1 cellular context compared by ENCODE assay signal in the genomic region with DNA sequence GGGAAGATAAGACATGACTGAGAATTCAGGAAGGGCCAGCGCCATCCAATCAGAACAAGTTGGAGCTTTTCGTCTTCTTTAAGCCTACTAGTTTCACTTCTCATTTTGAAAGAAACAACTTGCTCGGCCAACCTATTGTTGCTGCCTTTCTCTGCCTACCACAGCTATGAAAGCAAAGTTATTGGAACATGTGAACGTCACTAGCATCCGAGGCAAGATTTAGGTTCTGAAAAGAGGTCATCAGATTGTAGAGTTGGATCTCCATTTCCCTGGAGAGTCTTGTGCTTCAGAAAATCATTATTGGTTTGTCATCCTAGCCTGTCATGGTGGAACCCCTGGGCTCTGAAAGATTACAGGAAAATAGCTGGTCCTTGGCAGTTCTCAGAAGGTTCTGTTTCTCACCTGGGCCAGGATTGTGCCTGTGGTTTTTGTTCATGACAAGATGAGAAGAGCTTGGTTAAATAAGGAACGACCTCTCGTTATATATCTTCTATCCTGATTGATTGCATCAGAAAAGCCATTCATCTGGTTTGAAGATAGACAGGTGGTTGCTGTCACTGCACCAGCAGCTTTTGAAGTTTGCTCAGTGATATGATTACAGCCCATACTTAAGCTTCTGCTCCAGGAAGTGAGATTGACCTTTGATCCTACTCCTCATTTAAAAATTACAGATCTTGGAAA.
TF ChIP-seq lines count a peak whose summit lies in the region.

No MANE protein-coding gene starts in this region.

TF ChIP-seq in GM12878, 131 proteins besides CTCF, POLR2A, EP300 and RAD21 (continued from another document):
- TF ChIP-seq CREM (IDR thresholded peaks at IDR 0.05; ENCODE audit: low read depth) (peak; percentile 34; the same call in 1 of the 2 replicates), RFX5 (IDR thresholded peaks at IDR 0.05; ENCODE audit: low read depth, low read length) (peak; percentile 90), ETV6 (conservative IDR thresholded peaks at IDR 0.05 in 1 of 2, IDR thresholded peaks at IDR 0.05 in 1 of 2; ENCODE audit: borderline replicate concordance in 1 of 2, low read depth in 1 of 2) (no peak), HCFC1 (IDR thresholded peaks at IDR 0.05; ENCODE audit: low read length) (no peak), RCOR1 (conservative IDR thresholded peaks at IDR 0.05; ENCODE audit: low read depth, low read length) (0 out of 2 replicates have a peak, but pooled peaks have one; percentile 59)
- TF ChIP-seq, protein P1, sequence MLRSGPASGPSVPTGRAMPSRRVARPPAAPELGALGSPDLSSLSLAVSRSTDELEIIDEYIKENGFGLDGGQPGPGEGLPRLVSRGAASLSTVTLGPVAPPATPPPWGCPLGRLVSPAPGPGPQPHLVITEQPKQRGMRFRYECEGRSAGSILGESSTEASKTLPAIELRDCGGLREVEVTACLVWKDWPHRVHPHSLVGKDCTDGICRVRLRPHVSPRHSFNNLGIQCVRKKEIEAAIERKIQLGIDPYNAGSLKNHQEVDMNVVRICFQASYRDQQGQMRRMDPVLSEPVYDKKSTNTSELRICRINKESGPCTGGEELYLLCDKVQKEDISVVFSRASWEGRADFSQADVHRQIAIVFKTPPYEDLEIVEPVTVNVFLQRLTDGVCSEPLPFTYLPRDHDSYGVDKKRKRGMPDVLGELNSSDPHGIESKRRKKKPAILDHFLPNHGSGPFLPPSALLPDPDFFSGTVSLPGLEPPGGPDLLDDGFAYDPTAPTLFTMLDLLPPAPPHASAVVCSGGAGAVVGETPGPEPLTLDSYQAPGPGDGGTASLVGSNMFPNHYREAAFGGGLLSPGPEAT (IDR thresholded peaks at IDR 0.05; ENCODE audit: low read depth): 0 out of 2 replicates have a peak, but pooled peaks have one; percentile 34
